8 cellular contexts compared by ENCODE assay signal in the genomic region with DNA sequence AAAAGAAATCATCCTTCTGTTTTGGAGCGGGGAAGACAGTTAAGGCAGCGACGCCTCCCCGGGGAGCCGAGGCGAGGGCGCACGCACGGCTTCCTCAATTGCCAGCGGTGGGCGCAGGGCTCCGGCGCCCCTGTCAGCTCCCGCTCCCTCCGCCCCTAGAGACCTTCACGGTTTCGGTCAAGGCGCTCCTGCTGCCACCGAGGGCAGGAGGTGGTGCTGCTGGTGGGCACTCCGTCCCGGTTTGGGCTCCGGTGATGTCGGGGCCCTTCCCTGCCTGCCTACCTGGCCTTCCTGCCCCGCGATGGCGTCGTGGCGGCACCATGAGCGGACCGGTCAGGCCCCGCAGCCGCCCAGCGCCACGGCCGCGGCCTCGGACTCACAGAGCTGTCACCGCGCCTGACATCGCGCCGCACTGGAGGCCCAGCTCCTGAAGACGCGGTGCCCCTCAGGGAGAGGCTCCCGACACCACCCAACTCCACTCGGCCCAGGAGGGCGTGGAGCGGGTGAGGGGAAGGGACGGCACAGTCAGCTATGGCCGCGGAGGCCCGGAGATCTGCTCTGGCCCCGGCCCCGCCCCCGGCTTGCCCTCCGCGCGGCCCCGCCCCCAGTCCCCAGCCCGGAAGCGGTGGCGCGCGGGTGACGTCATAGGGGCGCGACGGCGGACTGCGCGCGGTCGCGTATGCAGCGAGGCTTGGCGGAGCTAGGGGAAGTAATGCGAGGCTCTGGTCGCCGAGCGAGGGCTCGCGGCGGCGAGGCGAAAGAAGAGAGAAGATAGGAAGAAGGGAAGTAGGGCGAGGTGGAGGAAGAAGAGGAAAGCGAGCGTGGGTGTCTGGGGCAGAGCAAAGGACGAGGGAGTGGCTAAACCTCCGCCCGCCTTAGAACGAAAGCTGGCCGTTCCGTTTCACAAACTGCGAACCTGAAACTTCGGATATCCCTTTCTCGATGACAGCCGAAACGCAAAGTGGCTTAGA. TPM values are rescaled to one million over a fixed set of nuclear protein-coding genes. Genes with fewer than 3 reads are reported as not detected.
DNase-seq lines count a peak whose midpoint lies in the region; ATAC-seq and TF ChIP-seq lines count a peak whose summit lies in the region.

A gene with protein sequence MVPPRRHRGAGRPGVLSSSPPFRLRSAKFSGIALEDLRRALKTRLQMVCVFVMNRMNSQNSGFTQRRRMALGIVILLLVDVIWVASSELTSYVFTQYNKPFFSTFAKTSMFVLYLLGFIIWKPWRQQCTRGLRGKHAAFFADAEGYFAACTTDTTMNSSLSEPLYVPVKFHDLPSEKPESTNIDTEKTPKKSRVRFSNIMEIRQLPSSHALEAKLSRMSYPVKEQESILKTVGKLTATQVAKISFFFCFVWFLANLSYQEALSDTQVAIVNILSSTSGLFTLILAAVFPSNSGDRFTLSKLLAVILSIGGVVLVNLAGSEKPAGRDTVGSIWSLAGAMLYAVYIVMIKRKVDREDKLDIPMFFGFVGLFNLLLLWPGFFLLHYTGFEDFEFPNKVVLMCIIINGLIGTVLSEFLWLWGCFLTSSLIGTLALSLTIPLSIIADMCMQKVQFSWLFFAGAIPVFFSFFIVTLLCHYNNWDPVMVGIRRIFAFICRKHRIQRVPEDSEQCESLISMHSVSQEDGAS (minus strand): TSS at position 555 of the 971 bp plus-strand sequence. CDS start 233 bp downstream, at position 322.

- H3K36me3 ChIP-seq in kidney epithelial cell (ENCODE audit: control insufficient read depth, insufficient read depth, low read length), result peaks cover 2% of the 10 kb centered on the region

- peak within 1 kb of the TSS; percentile 93 for H3K4me3 ChIP-seq in kidney epithelial cell (ENCODE audit: low read depth, low read length)

- ATAC-seq in HG03439 (IDR thresholded peaks at IDR 0.05; ENCODE audit: unreplicated experiment), result peak; percentile 90

- no peaks in the 10 kb centered on the region for H3K27me3 ChIP-seq in kidney epithelial cell (ENCODE audit: control insufficient read depth, insufficient read depth, low read length)

- no peak for TF ChIP-seq CTCF in kidney epithelial cell (IDR thresholded peaks at IDR 0.05; ENCODE audit: insufficient read depth, low read length, poor library complexity, severe bottlenecking)

- peak; percentile 92 for DNase-seq in Ammon's horn (ENCODE audit: low spot score)
- peak; percentile 56 for DNase-seq in GM19238 (ENCODE audit: insufficient read length, low spot score)
- DNase-seq in NCI-H510A (lab: John Stamatoyannopoulos, UW), result peak; percentile 77
- peak; percentile 91 for DNase-seq in activated CD4-positive, alpha-beta T cell treated with anti-CD3 and anti-CD28 coated beads for 1 hour
- peak; percentile 34 to 48 for DNase-seq in cerebellar nuclear complex (lab: John Stamatoyannopoulos, UW)
- DNase-seq in kidney epithelial cell (ENCODE audit: low read depth), result no peak
- peak; percentile 94 for DNase-seq in stimulated activated CD4-positive, alpha-beta T cell treated with anti-CD3 and anti-CD28 coated beads, Interleukin-15, amount 100 ng/mL, for 24 hours

RNA-seq across cellular contexts. Expression of the gene that starts here (rescaled TPM):
- total RNA-seq in kidney epithelial cell, result 61.7 and 66.3 TPM in 2 replicates
